In genomic region chr6:121334299-121335104, GRCh38 we compare ENCODE assay signal across 8 cellular contexts. TPM values are rescaled to one million over a fixed set of nuclear protein-coding genes. Genes with fewer than 3 reads are reported as not detected.
DNase-seq lines count a peak whose midpoint lies in the region; ATAC-seq and TF ChIP-seq lines count a peak whose summit lies in the region.

TBC1D32 (minus strand) TSS chr6:121334480; CDS start chr6:121334430, 50 bp downstream.

- peak within 1 kb of the TSS; percentile 98 for H3K27ac Mint-ChIP-seq in activated T-helper 17 cell treated with anti-CD3 and anti-CD28 coated beads, Interleukin-2, amount 50 U/mL, for 72 hours
- peak within 1 kb of the TSS; percentile 97 to 100 (median 99) for H3K27ac Mint-ChIP-seq in naive thymus-derived CD4-positive, alpha-beta T cell
- peak within 1 kb of the TSS; percentile 97 for H3K27ac Mint-ChIP-seq in stimulated activated memory B cell treated with anti-CD40 and anti-IgM and Interleukin-4, amounts not matched to agents 10 μg/mL and 1 μg/mL and 100 μg/mL, for 72 hours

- ATAC-seq in activated T-helper 17 cell treated with anti-CD3 and anti-CD28 coated beads, Interleukin-2, amount 50 U/mL, for 72 hours (replicated peaks): peak; percentile 91
- ATAC-seq in naive thymus-derived CD4-positive, alpha-beta T cell: peak; percentile 92
- peak; percentile 96 for ATAC-seq in stimulated activated memory B cell treated with anti-CD40 and anti-IgM and Interleukin-4, amounts not matched to agents 10 μg/mL and 1 μg/mL and 100 μg/mL, for 72 hours

- CTCF ChIA-PET in naive thymus-derived CD4-positive, alpha-beta T cell (lab: Charles Lee): interaction anchor here (0.9 to 1.5 kb wide), 2 partner anchors 15 to 17 kb away, joined by 4 to 5 read pairs; no protein-coding TSS in a partner anchor

- H3K27ac ChIP-seq in naive thymus-derived CD4-positive, alpha-beta T cell (ENCODE audit: low read depth, low read length): peak within 1 kb of the TSS; percentile 97

- H3K4me3 Mint-ChIP-seq in activated T-helper 17 cell treated with anti-CD3 and anti-CD28 coated beads, Interleukin-2, amount 50 U/mL, for 72 hours: peak within 1 kb of the TSS; percentile 94
- peak within 1 kb of the TSS; percentile 86 to 99 (median 98) for H3K4me3 Mint-ChIP-seq in naive thymus-derived CD4-positive, alpha-beta T cell
- peak within 1 kb of the TSS; percentile 99 for H3K4me3 Mint-ChIP-seq in stimulated activated memory B cell treated with anti-CD40 and anti-IgM and Interleukin-4, amounts not matched to agents 10 μg/mL and 1 μg/mL and 100 μg/mL, for 72 hours

- peaks cover 0 to 6% (median 0%) of the 10 kb centered on the region in 3 experiments for H3K36me3 ChIP-seq in naive thymus-derived CD4-positive, alpha-beta T cell (ENCODE audit: control insufficient read depth in 2 of 3, insufficient read depth in 3 of 3, low read length in 3 of 3)

- no peak for TF ChIP-seq CTCF in fibroblast of mammary gland (conservative IDR thresholded peaks at IDR 0.05; ENCODE audit: control insufficient read depth, insufficient read depth, low read depth, low read length)

- H3K9me3 ChIP-seq in naive thymus-derived CD4-positive, alpha-beta T cell (ENCODE audit: control insufficient read depth in 2 of 3, low read length in 3 of 3): no peaks in the 10 kb centered on the region

- no peaks in the 10 kb centered on the region for H3K27me3 ChIP-seq in naive thymus-derived CD4-positive, alpha-beta T cell (ENCODE audit: control insufficient read depth in 2 of 2, insufficient read depth in 2 of 2, low read length in 2 of 2)

- peaks cover 7% of the 10 kb centered on the region for H3K36me3 Mint-ChIP-seq in activated T-helper 17 cell treated with anti-CD3 and anti-CD28 coated beads, Interleukin-2, amount 50 U/mL, for 72 hours (ENCODE audit: low read depth)
- H3K36me3 Mint-ChIP-seq in naive thymus-derived CD4-positive, alpha-beta T cell: peaks cover 0 to 8% (median 1%) of the 10 kb centered on the region in 5 donors
- no peaks in the 10 kb centered on the region for H3K36me3 Mint-ChIP-seq in stimulated activated memory B cell treated with anti-CD40 and anti-IgM and Interleukin-4, amounts not matched to agents 10 μg/mL and 1 μg/mL and 100 μg/mL, for 72 hours

- H3K4me1 Mint-ChIP-seq in activated T-helper 17 cell treated with anti-CD3 and anti-CD28 coated beads, Interleukin-2, amount 50 U/mL, for 72 hours: peaks cover 12% of the 10 kb centered on the region
- peaks cover 16 to 45% (median 35%) of the 10 kb centered on the region in 7 donors for H3K4me1 Mint-ChIP-seq in naive thymus-derived CD4-positive, alpha-beta T cell
- peaks cover 48% of the 10 kb centered on the region for H3K4me1 Mint-ChIP-seq in stimulated activated memory B cell treated with anti-CD40 and anti-IgM and Interleukin-4, amounts not matched to agents 10 μg/mL and 1 μg/mL and 100 μg/mL, for 72 hours

- peaks cover 2% of the 10 kb centered on the region for H3K27me3 Mint-ChIP-seq in activated T-helper 17 cell treated with anti-CD3 and anti-CD28 coated beads, Interleukin-2, amount 50 U/mL, for 72 hours
- peaks cover 0 to 11% (median 0%) of the 10 kb centered on the region in 5 donors for H3K27me3 Mint-ChIP-seq in naive thymus-derived CD4-positive, alpha-beta T cell
- H3K27me3 Mint-ChIP-seq in stimulated activated memory B cell treated with anti-CD40 and anti-IgM and Interleukin-4, amounts not matched to agents 10 μg/mL and 1 μg/mL and 100 μg/mL, for 72 hours: no peaks in the 10 kb centered on the region

- H3K9me3 Mint-ChIP-seq in activated T-helper 17 cell treated with anti-CD3 and anti-CD28 coated beads, Interleukin-2, amount 50 U/mL, for 72 hours: no peaks in the 10 kb centered on the region
- peaks cover 0 to 4% (median 0%) of the 10 kb centered on the region in 11 donors for H3K9me3 Mint-ChIP-seq in naive thymus-derived CD4-positive, alpha-beta T cell
- no peaks in the 10 kb centered on the region for H3K9me3 Mint-ChIP-seq in stimulated activated memory B cell treated with anti-CD40 and anti-IgM and Interleukin-4, amounts not matched to agents 10 μg/mL and 1 μg/mL and 100 μg/mL, for 72 hours

- intact Hi-C loops in naive thymus-derived CD4-positive, alpha-beta T cell (cut with micrococcal nuclease): loop anchor here (1.0 to 10.0 kb wide), 9 partner anchors 16 to 1984 kb away; partner anchors contain the start of genes HSF2 (in 2 of the 2) and SERINC1 (in 2 of the 2)

- peaks cover 4 to 8% of the 10 kb centered on the region in 2 donors for H3K4me1 ChIP-seq in naive thymus-derived CD4-positive, alpha-beta T cell (ENCODE audit: control insufficient read depth in 2 of 2, insufficient read depth in 2 of 2, low read length in 2 of 2)

- peak within 1 kb of the TSS; percentile 81 for H3K4me3 ChIP-seq in fibroblast of mammary gland (ENCODE audit: control insufficient read depth, low read depth, low read length)
- peak within 1 kb of the TSS; percentile 74 for H3K4me3 ChIP-seq in naive thymus-derived CD4-positive, alpha-beta T cell (ENCODE audit: low read length)

- DNase-seq in EH (ENCODE audit: low read depth) (peak; percentile 91), GOT3 (lab: John Stamatoyannopoulos, UW) (peak; percentile 83), LHCN-M2 (ENCODE audit: low read depth) (peak; percentile 90), RPMI8226 (peak; percentile 77), fibroblast of mammary gland (ENCODE audit: low read depth) (peak; percentile 89)
- peak; percentile 84 to 90 (median 89) for DNase-seq in naive thymus-derived CD4-positive, alpha-beta T cell

- POLR2A ChIA-PET in naive thymus-derived CD4-positive, alpha-beta T cell (lab: Charles Lee): interaction anchor here (0.5 to 1.4 kb wide), 8 partner anchors 10 to 1137 kb away, joined by 3 to 9 read pairs (median 4); partner anchors contain the start of gene SERINC1

RNA-seq across cellular contexts. Expression of gene TBC1D32, which starts in this region (rescaled TPM):
- 10.0 and 11.1 TPM in 2 replicates for total RNA-seq in LHCN-M2 (2014; rRNA removed)
- polyA plus RNA-seq in LHCN-M2 (2012): 1.5 TPM
- 10 to 100 TPM in 1 of 2 donors, 1 to 10 TPM in 1; 6.1 to 13.6 TPM for total RNA-seq in activated T-helper 17 cell treated with anti-CD3 and anti-CD28 coated beads, Interleukin-2, amount 50 U/mL, for 72 hours
- total RNA-seq in naive thymus-derived CD4-positive, alpha-beta T cell: 10 to 100 TPM; 12.5 to 17.7 (median 15.8) TPM
- polyA plus RNA-seq in naive thymus-derived CD4-positive, alpha-beta T cell: 1 to 10 TPM; 2.2 to 2.5 TPM

Comparison
In these comparisons a context has a peak if more than half of its experiments do, and no peak if none do; other contexts are left out.
1. Peak in every context shown above with its lines: DNase-seq, ATAC-seq, H3K4me3 ChIP-seq and H3K27ac ChIP-seq.